8 cellular contexts compared by ENCODE assay signal in genomic region chr7:12169981-12170820, GRCh38. TPM values are rescaled to one million over a fixed set of nuclear protein-coding genes. Genes with fewer than 3 reads are reported as not detected.
DNase-seq lines count a peak whose midpoint lies in the region; TF ChIP-seq lines count a peak whose summit lies in the region.
"Not testable (repeated sequence)": the region's sequence is repeated elsewhere in the genome, so short reads cannot be mapped to it uniquely, and the experiment has no call there.

No MANE protein-coding gene starts in this region.

- 83% methylated on average over 6 of the region's 6 CpGs for WGBS in hepatocyte (ENCODE audit: low lambda C conversion rate, missing lambda C conversion rate)
- WGBS in thyroid gland, 2 donors: 60 to 77% methylated on average over 6 of the region's 6 CpGs

- H3K4me2 ChIP-seq in hepatocyte: not testable (repeated sequence)

- H3K79me2 ChIP-seq in hepatocyte: not testable (repeated sequence)

- intact Hi-C loops in thyroid gland (cut with DNase I): not testable (repeated sequence)

- DNase-seq in DMS53 (lab: John Stamatoyannopoulos, UW) (peak; percentile 87), NCI-H69 (lab: John Stamatoyannopoulos, UW) (peak; percentile 60), UCSD-AML1 (lab: John Stamatoyannopoulos, UW; ENCODE audit: unreplicated experiment) (peak; percentile 3), activated gamma-delta T cell treated with Interleukin-2 at 50 U/mL for 16 hours (peak; percentile 19), hepatocyte (ENCODE audit: low spot score) (peak; percentile 26), thyroid gland (peak; percentile 38 to 44)
- DNase-seq in activated CD8-positive, alpha-beta memory T cell treated with anti-CD3 and anti-CD28 coated beads, Interleukin-2, amount 50 U/mL, for 48 hours: peak; percentile 51
- peak; percentile 35 for DNase-seq in stimulated activated CD4-positive, alpha-beta T cell treated with anti-CD3 and anti-CD28 coated beads, Interleukin-15, amount 100 ng/mL, for 24 hours

- not testable (repeated sequence) for H3K4me1 ChIP-seq in hepatocyte (ENCODE audit: insufficient read depth); thyroid gland

- not testable (repeated sequence) for H3K4me3 ChIP-seq in hepatocyte; thyroid gland (replicated peaks in 1 of 3)

- H4K20me1 ChIP-seq in hepatocyte (ENCODE audit: insufficient read depth, poor library complexity, severe bottlenecking): not testable (repeated sequence)

- H3K27ac ChIP-seq in hepatocyte, thyroid gland: not testable (repeated sequence)

- not testable (repeated sequence) for H2AFZ ChIP-seq in hepatocyte

- not testable (repeated sequence) for TF ChIP-seq POLR2A in thyroid gland (IDR thresholded peaks at IDR 0.05)

- not testable (repeated sequence) for H3K9me3 ChIP-seq in hepatocyte (ENCODE audit: low read depth); thyroid gland

- not testable (repeated sequence) for H3K27me3 ChIP-seq in hepatocyte, thyroid gland

- TF ChIP-seq CTCF in hepatocyte (IDR thresholded peaks at IDR 0.05; ENCODE audit: poor library complexity); thyroid gland (IDR thresholded peaks at IDR 0.05): not testable (repeated sequence)

- not testable (repeated sequence) for H3K36me3 ChIP-seq in hepatocyte (replicated peaks; ENCODE audit: insufficient read depth, low read depth); thyroid gland

- not testable (repeated sequence) for H3K9me2 ChIP-seq in hepatocyte (replicated peaks; ENCODE audit: insufficient read depth)

RNA-seq across cellular contexts. Expression of gene TMEM106B, which starts 40.9 kb away (rescaled TPM):
- total RNA-seq in hepatocyte (118 and 133 TPM in 2 replicates), thyroid gland (100 to 1,000 TPM in 2 of 4 donors, 10 to 100 TPM in 2; 91.4 to 135 (median 108) TPM)
- 37.5 and 39.5 TPM in 2 replicates for polyA plus RNA-seq in hepatocyte

Comparison
In these comparisons a context has a peak if more than half of its experiments do, and no peak if none do; other contexts are left out.
1. DNase-seq: peak in every context shown above with its lines; median percentile 87 in DMS53; 60 in NCI-H69; 51 in activated CD8-positive, alpha-beta memory T cell treated with anti-CD3 and anti-CD28 coated beads, Interleukin-2, amount 50 U/mL, for 48 hours; 41 in thyroid gland; 35 in stimulated activated CD4-positive, alpha-beta T cell treated with anti-CD3 and anti-CD28 coated beads, Interleukin-15, amount 100 ng/mL, for 24 hours; 26 in hepatocyte; 19 in activated gamma-delta T cell treated with Interleukin-2 at 50 U/mL for 16 hours; 3 in UCSD-AML1.